1 cellular context compared by ENCODE assay signal in the genomic region with DNA sequence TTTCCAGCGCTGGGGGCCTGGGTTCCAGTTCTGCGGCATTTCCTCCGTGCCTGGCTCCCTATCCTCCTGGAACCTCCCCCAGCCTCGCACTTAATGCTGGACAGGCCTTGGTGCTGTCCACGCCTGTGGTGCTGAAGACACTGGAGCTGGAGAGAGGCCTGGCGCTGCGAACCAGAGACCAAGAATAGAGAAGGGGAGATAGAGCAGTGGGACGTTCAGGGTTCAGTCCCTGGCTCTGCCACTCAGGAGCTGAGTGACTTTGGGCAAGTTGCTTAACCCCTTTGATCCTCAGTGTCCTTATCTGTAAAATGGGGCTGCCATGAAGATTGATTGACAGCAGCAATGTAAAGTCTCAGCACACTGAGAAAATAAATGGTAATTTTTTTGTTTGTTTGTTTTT.
TF ChIP-seq lines count a peak whose summit lies in the region.

No MANE protein-coding gene starts in this region.

TF ChIP-seq in HepG2, 621 proteins besides CTCF, POLR2A, EP300 and RAD21 (continued from another document and continues in another):
- TF ChIP-seq ZNF451 (CRISPR knock-in tag; IDR thresholded peaks at IDR 0.05) (no peak), PHF20 (CRISPR knock-in tag; IDR thresholded peaks at IDR 0.05) (peak; percentile 47; the same call in 1 of the 2 replicates), NR2F1 (CRISPR knock-in tag; IDR thresholded peaks at IDR 0.05) (peak in 1 of 2 experiments; percentile 49; a peak in 1 of 4 replicates), KLF11 (CRISPR knock-in tag; IDR thresholded peaks at IDR 0.05) (peak; percentile 99), ATF7 (IDR thresholded peaks at IDR 0.05) (no peak), ATF7 (CRISPR knock-in tag; IDR thresholded peaks at IDR 0.05) (no peak), TAF15 (IDR thresholded peaks at IDR 0.05; ENCODE audit: low read depth, low read length, poor library complexity, severe bottlenecking) (no peak), TEAD2 (CRISPR knock-in tag; IDR thresholded peaks at IDR 0.05) (peak; percentile 97), CEBPG (CRISPR knock-in tag; IDR thresholded peaks at IDR 0.05) (peak; percentile 48; the same call in 1 of the 2 replicates), ZBTB38 (CRISPR knock-in tag; IDR thresholded peaks at IDR 0.05) (no peak), ARNT2 (CRISPR knock-in tag; IDR thresholded peaks at IDR 0.05; ENCODE audit: low read depth) (peak; percentile 65; the same call in 1 of the 2 replicates), ZNF737 (CRISPR knock-in tag; IDR thresholded peaks at IDR 0.05; ENCODE audit: borderline replicate concordance) (peak; percentile 80; the same call in 1 of the 2 replicates), SALL1 (CRISPR knock-in tag; IDR thresholded peaks at IDR 0.05) (peak; percentile 95), NBN (conservative IDR thresholded peaks at IDR 0.05) (no peak), PHF8 (CRISPR knock-in tag; IDR thresholded peaks at IDR 0.05) (no peak), CREB1 (IDR thresholded peaks at IDR 0.05) (no peak), CREB1 (CRISPR knock-in tag; IDR thresholded peaks at IDR 0.05) (no peak), SPEN (CRISPR knock-in tag; IDR thresholded peaks at IDR 0.05; ENCODE audit: low read depth) (peak; percentile 53; the same call in 1 of the 2 replicates), ZNF75D (CRISPR knock-in tag; IDR thresholded peaks at IDR 0.05; ENCODE audit: borderline replicate concordance) (0 out of 2 replicates have a peak, but pooled peaks have one; percentile 51), GTF3A (CRISPR knock-in tag; conservative IDR thresholded peaks at IDR 0.05) (no peak), NONO (IDR thresholded peaks at IDR 0.05) (no peak), NONO (CRISPR knock-in tag; conservative IDR thresholded peaks at IDR 0.05) (no peak), RORA (CRISPR knock-in tag; IDR thresholded peaks at IDR 0.05) (no peak), AKAP8 (CRISPR knock-in tag; IDR thresholded peaks at IDR 0.05) (no peak), SMYD3 (CRISPR knock-in tag; IDR thresholded peaks at IDR 0.05) (peak; percentile 53; the same call in 1 of the 2 replicates), ZNF138 (CRISPR knock-in tag; IDR thresholded peaks at IDR 0.05; ENCODE audit: low read depth) (0 out of 2 replicates have a peak, but pooled peaks have one; percentile 65), NCOA5 (CRISPR knock-in tag; IDR thresholded peaks at IDR 0.05) (no peak), NFYC (CRISPR knock-in tag; IDR thresholded peaks at IDR 0.05) (peak; percentile 40; the same call in 1 of the 2 replicates), ZBTB3 (CRISPR knock-in tag; IDR thresholded peaks at IDR 0.05; ENCODE audit: borderline replicate concordance, low read depth) (peak; percentile 85; the same call in 1 of the 2 replicates), PAWR (CRISPR knock-in tag; IDR thresholded peaks at IDR 0.05; ENCODE audit: borderline replicate concordance) (no peak)
- TF ChIP-seq, protein P1, sequence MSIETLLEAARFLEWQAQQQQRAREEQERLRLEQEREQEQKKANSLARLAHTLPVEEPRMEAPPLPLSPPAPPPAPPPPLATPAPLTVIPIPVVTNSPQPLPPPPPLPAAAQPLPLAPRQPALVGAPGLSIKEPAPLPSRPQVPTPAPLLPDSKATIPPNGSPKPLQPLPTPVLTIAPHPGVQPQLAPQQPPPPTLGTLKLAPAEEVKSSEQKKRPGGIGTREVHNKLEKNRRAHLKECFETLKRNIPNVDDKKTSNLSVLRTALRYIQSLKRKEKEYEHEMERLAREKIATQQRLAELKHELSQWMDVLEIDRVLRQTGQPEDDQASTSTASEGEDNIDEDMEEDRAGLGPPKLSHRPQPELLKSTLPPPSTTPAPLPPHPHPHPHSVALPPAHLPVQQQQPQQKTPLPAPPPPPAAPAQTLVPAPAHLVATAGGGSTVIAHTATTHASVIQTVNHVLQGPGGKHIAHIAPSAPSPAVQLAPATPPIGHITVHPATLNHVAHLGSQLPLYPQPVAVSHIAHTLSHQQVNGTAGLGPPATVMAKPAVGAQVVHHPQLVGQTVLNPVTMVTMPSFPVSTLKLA (IDR thresholded peaks at IDR 0.05), result no peak
- TF ChIP-seq, protein P2, sequence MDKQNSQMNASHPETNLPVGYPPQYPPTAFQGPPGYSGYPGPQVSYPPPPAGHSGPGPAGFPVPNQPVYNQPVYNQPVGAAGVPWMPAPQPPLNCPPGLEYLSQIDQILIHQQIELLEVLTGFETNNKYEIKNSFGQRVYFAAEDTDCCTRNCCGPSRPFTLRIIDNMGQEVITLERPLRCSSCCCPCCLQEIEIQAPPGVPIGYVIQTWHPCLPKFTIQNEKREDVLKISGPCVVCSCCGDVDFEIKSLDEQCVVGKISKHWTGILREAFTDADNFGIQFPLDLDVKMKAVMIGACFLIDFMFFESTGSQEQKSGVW (CRISPR knock-in tag; IDR thresholded peaks at IDR 0.05; ENCODE audit: borderline replicate concordance), result peak; percentile 86; the same call in 1 of the 2 replicates
- TF ChIP-seq, protein P3, sequence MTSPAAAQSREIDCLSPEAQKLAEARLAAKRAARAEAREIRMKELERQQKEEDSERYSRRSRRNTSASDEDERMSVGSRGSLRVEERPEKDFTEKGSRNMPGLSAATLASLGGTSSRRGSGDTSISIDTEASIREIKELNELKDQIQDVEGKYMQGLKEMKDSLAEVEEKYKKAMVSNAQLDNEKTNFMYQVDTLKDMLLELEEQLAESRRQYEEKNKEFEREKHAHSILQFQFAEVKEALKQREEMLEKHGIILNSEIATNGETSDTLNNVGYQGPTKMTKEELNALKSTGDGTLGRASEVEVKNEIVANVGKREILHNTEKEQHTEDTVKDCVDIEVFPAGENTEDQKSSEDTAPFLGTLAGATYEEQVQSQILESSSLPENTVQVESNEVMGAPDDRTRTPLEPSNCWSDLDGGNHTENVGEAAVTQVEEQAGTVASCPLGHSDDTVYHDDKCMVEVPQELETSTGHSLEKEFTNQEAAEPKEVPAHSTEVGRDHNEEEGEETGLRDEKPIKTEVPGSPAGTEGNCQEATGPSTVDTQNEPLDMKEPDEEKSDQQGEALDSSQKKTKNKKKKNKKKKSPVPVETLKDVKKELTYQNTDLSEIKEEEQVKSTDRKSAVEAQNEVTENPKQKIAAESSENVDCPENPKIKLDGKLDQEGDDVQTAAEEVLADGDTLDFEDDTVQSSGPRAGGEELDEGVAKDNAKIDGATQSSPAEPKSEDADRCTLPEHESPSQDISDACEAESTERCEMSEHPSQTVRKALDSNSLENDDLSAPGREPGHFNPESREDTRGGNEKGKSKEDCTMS (CRISPR knock-in tag; conservative IDR thresholded peaks at IDR 0.05), result peak; percentile 94; the same call in 1 of the 2 replicates
- TF ChIP-seq, protein P4, sequence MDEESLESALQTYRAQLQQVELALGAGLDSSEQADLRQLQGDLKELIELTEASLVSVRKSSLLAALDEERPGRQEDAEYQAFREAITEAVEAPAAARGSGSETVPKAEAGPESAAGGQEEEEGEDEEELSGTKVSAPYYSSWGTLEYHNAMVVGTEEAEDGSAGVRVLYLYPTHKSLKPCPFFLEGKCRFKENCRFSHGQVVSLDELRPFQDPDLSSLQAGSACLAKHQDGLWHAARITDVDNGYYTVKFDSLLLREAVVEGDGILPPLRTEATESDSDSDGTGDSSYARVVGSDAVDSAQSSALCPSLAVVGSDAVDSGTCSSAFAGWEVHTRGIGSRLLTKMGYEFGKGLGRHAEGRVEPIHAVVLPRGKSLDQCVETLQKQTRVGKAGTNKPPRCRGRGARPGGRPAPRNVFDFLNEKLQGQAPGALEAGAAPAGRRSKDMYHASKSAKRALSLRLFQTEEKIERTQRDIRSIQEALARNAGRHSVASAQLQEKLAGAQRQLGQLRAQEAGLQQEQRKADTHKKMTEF (CRISPR knock-in tag; IDR thresholded peaks at IDR 0.05), result peak; percentile 68; the same call in 1 of the 2 replicates
- TF ChIP-seq, protein P5, sequence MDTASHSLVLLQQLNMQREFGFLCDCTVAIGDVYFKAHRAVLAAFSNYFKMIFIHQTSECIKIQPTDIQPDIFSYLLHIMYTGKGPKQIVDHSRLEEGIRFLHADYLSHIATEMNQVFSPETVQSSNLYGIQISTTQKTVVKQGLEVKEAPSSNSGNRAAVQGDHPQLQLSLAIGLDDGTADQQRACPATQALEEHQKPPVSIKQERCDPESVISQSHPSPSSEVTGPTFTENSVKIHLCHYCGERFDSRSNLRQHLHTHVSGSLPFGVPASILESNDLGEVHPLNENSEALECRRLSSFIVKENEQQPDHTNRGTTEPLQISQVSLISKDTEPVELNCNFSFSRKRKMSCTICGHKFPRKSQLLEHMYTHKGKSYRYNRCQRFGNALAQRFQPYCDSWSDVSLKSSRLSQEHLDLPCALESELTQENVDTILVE (CRISPR knock-in tag; IDR thresholded peaks at IDR 0.05), result peak; percentile 95
- TF ChIP-seq, protein P6, sequence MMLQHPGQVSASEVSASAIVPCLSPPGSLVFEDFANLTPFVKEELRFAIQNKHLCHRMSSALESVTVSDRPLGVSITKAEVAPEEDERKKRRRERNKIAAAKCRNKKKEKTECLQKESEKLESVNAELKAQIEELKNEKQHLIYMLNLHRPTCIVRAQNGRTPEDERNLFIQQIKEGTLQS (CRISPR knock-in tag; IDR thresholded peaks at IDR 0.05), result peak; percentile 81; the same call in 1 of the 2 replicates
- TF ChIP-seq, protein P7, sequence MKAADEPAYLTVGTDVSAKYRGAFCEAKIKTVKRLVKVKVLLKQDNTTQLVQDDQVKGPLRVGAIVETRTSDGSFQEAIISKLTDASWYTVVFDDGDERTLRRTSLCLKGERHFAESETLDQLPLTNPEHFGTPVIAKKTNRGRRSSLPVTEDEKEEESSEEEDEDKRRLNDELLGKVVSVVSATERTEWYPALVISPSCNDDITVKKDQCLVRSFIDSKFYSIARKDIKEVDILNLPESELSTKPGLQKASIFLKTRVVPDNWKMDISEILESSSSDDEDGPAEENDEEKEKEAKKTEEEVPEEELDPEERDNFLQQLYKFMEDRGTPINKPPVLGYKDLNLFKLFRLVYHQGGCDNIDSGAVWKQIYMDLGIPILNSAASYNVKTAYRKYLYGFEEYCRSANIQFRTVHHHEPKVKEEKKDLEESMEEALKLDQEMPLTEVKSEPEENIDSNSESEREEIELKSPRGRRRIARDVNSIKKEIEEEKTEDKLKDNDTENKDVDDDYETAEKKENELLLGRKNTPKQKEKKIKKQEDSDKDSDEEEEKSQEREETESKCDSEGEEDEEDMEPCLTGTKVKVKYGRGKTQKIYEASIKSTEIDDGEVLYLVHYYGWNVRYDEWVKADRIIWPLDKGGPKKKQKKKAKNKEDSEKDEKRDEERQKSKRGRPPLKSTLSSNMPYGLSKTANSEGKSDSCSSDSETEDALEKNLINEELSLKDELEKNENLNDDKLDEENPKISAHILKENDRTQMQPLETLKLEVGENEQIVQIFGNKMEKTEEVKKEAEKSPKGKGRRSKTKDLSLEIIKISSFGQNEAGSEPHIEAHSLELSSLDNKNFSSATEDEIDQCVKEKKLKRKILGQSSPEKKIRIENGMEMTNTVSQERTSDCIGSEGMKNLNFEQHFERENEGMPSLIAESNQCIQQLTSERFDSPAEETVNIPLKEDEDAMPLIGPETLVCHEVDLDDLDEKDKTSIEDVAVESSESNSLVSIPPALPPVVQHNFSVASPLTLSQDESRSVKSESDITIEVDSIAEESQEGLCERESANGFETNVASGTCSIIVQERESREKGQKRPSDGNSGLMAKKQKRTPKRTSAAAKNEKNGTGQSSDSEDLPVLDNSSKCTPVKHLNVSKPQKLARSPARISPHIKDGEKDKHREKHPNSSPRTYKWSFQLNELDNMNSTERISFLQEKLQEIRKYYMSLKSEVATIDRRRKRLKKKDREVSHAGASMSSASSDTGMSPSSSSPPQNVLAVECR (CRISPR knock-in tag; IDR thresholded peaks at IDR 0.05; ENCODE audit: borderline replicate concordance), result no peak; the same call in 1 of the 2 replicates
- TF ChIP-seq, protein P8, sequence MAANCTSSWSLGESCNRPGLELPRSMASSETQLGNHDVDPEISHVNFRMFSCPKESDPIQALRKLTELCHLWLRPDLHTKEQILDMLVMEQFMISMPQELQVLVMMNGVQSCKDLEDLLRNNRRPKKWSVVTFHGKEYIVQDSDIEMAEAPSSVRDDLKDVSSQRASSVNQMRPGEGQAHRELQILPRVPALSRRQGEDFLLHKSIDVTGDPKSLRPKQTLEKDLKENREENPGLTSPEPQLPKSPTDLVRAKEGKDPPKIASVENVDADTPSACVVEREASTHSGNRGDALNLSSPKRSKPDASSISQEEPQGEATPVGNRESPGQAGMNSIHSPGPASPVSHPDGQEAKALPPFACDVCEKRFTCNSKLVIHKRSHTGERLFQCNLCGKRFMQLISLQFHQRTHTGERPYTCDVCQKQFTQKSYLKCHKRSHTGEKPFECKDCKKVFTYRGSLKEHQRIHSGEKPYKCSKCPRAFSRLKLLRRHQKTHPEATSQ (CRISPR knock-in tag; IDR thresholded peaks at IDR 0.05; ENCODE audit: borderline replicate concordance), result no peak
- TF ChIP-seq, protein P9, sequence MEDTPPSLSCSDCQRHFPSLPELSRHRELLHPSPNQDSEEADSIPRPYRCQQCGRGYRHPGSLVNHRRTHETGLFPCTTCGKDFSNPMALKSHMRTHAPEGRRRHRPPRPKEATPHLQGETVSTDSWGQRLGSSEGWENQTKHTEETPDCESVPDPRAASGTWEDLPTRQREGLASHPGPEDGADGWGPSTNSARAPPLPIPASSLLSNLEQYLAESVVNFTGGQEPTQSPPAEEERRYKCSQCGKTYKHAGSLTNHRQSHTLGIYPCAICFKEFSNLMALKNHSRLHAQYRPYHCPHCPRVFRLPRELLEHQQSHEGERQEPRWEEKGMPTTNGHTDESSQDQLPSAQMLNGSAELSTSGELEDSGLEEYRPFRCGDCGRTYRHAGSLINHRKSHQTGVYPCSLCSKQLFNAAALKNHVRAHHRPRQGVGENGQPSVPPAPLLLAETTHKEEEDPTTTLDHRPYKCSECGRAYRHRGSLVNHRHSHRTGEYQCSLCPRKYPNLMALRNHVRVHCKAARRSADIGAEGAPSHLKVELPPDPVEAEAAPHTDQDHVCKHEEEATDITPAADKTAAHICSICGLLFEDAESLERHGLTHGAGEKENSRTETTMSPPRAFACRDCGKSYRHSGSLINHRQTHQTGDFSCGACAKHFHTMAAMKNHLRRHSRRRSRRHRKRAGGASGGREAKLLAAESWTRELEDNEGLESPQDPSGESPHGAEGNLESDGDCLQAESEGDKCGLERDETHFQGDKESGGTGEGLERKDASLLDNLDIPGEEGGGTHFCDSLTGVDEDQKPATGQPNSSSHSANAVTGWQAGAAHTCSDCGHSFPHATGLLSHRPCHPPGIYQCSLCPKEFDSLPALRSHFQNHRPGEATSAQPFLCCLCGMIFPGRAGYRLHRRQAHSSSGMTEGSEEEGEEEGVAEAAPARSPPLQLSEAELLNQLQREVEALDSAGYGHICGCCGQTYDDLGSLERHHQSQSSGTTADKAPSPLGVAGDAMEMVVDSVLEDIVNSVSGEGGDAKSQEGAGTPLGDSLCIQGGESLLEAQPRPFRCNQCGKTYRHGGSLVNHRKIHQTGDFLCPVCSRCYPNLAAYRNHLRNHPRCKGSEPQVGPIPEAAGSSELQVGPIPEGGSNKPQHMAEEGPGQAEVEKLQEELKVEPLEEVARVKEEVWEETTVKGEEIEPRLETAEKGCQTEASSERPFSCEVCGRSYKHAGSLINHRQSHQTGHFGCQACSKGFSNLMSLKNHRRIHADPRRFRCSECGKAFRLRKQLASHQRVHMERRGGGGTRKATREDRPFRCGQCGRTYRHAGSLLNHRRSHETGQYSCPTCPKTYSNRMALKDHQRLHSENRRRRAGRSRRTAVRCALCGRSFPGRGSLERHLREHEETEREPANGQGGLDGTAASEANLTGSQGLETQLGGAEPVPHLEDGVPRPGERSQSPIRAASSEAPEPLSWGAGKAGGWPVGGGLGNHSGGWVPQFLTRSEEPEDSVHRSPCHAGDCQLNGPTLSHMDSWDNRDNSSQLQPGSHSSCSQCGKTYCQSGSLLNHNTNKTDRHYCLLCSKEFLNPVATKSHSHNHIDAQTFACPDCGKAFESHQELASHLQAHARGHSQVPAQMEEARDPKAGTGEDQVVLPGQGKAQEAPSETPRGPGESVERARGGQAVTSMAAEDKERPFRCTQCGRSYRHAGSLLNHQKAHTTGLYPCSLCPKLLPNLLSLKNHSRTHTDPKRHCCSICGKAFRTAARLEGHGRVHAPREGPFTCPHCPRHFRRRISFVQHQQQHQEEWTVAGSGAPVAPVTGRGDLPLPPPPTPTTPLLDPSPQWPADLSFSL (CRISPR knock-in tag; IDR thresholded peaks at IDR 0.05), result no peak
